3 cellular contexts compared by ENCODE assay signal in the genomic region with DNA sequence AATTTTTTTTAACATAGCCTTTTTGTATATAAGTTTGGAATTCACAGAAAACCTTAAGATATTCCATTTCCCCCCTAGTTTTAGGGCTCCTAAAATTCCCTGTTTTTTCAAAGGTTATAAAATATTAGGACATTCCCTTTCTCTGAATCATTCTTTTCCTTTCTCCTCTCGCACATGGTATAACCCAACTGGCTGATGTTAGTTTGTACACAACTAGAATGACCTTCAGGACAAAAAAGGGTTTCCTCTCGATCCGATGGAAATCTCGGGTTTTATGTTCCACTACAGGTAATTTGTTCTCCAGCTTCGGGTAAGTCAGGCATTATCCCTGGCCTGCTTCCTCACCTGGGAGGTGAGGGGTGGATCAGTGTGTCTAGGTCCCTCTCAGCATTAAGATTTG.
TF ChIP-seq lines count a peak whose summit lies in the region.

No MANE protein-coding gene starts in this region.

TF ChIP-seq in SK-N-SH, 30 proteins besides CTCF, POLR2A, EP300 and RAD21:
- no peak for TF ChIP-seq USF1 (IDR thresholded peaks at IDR 0.05; ENCODE audit: borderline replicate concordance, low read depth)

TF ChIP-seq in SK-N-SH treated with all-trans-retinoic acid at 6 μM for 48 hours, 23 proteins besides CTCF, POLR2A, EP300 and RAD21:
- TF ChIP-seq GLIS3 (CRISPR knock-in tag; IDR thresholded peaks at IDR 0.05) (no peak), TCF4 (CRISPR knock-in tag; IDR thresholded peaks at IDR 0.05; ENCODE audit: borderline replicate concordance) (no peak), BACH2 (CRISPR knock-in tag; IDR thresholded peaks at IDR 0.05; ENCODE audit: borderline replicate concordance) (no peak), PPARA (CRISPR knock-in tag; IDR thresholded peaks at IDR 0.05; ENCODE audit: borderline replicate concordance) (no peak), ZFP30 (CRISPR knock-in tag; IDR thresholded peaks at IDR 0.05) (no peak)
- TF ChIP-seq, protein P1, sequence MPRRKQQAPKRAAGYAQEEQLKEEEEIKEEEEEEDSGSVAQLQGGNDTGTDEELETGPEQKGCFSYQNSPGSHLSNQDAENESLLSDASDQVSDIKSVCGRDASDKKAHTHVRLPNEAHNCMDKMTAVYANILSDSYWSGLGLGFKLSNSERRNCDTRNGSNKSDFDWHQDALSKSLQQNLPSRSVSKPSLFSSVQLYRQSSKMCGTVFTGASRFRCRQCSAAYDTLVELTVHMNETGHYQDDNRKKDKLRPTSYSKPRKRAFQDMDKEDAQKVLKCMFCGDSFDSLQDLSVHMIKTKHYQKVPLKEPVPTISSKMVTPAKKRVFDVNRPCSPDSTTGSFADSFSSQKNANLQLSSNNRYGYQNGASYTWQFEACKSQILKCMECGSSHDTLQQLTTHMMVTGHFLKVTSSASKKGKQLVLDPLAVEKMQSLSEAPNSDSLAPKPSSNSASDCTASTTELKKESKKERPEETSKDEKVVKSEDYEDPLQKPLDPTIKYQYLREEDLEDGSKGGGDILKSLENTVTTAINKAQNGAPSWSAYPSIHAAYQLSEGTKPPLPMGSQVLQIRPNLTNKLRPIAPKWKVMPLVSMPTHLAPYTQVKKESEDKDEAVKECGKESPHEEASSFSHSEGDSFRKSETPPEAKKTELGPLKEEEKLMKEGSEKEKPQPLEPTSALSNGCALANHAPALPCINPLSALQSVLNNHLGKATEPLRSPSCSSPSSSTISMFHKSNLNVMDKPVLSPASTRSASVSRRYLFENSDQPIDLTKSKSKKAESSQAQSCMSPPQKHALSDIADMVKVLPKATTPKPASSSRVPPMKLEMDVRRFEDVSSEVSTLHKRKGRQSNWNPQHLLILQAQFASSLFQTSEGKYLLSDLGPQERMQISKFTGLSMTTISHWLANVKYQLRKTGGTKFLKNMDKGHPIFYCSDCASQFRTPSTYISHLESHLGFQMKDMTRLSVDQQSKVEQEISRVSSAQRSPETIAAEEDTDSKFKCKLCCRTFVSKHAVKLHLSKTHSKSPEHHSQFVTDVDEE (CRISPR knock-in tag; IDR thresholded peaks at IDR 0.05), result no peak
- TF ChIP-seq, protein P2, sequence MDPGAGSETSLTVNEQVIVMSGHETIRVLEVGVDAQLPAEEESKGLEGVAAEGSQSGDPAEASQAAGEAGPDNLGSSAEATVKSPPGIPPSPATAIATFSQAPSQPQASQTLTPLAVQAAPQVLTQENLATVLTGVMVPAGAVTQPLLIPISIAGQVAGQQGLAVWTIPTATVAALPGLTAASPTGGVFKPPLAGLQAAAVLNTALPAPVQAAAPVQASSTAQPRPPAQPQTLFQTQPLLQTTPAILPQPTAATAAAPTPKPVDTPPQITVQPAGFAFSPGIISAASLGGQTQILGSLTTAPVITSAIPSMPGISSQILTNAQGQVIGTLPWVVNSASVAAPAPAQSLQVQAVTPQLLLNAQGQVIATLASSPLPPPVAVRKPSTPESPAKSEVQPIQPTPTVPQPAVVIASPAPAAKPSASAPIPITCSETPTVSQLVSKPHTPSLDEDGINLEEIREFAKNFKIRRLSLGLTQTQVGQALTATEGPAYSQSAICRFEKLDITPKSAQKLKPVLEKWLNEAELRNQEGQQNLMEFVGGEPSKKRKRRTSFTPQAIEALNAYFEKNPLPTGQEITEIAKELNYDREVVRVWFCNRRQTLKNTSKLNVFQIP (CRISPR knock-in tag; IDR thresholded peaks at IDR 0.05; ENCODE audit: borderline replicate concordance, low read depth), result no peak
- TF ChIP-seq, protein P3, sequence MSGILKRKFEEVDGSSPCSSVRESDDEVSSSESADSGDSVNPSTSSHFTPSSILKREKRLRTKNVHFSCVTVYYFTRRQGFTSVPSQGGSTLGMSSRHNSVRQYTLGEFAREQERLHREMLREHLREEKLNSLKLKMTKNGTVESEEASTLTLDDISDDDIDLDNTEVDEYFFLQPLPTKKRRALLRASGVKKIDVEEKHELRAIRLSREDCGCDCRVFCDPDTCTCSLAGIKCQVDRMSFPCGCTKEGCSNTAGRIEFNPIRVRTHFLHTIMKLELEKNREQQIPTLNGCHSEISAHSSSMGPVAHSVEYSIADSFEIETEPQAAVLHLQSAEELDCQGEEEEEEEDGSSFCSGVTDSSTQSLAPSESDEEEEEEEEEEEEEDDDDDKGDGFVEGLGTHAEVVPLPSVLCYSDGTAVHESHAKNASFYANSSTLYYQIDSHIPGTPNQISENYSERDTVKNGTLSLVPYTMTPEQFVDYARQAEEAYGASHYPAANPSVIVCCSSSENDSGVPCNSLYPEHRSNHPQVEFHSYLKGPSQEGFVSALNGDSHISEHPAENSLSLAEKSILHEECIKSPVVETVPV (CRISPR knock-in tag; IDR thresholded peaks at IDR 0.05), result no peak

TF ChIP-seq in endothelial cell of umbilical vein, 7 proteins besides CTCF, POLR2A, EP300 and RAD21:
- TF ChIP-seq EZH2 (IDR thresholded peaks at IDR 0.05; ENCODE audit: borderline replicate concordance, low read depth, low read length, severe bottlenecking), result no peak
- TF ChIP-seq JUN (IDR thresholded peaks at IDR 0.05; ENCODE audit: borderline replicate concordance, insufficient read depth, insufficient read length, low read depth), result peak; percentile 35
- TF ChIP-seq MYC (IDR thresholded peaks at IDR 0.05; ENCODE audit: low read depth, low read length), result no peak
- no peak for TF ChIP-seq POLR2AphosphoS5 (IDR thresholded peaks at IDR 0.05; ENCODE audit: insufficient read depth, low read depth, low read length)
- TF ChIP-seq, protein P4, sequence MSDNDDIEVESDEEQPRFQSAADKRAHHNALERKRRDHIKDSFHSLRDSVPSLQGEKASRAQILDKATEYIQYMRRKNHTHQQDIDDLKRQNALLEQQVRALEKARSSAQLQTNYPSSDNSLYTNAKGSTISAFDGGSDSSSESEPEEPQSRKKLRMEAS (IDR thresholded peaks at IDR 0.05; ENCODE audit: insufficient read depth, insufficient read length), result no peak
- TF ChIP-seq GATA2 (IDR thresholded peaks at IDR 0.05; ENCODE audit: insufficient read depth, insufficient read length, low read depth, low read length), result peak; percentile 44
- TF ChIP-seq FOS (IDR thresholded peaks at IDR 0.05; ENCODE audit: borderline replicate concordance, insufficient read depth, low read length), result peak; percentile 37
